Comparison of ENCODE assay signal across 23 cellular contexts in the genomic region with DNA sequence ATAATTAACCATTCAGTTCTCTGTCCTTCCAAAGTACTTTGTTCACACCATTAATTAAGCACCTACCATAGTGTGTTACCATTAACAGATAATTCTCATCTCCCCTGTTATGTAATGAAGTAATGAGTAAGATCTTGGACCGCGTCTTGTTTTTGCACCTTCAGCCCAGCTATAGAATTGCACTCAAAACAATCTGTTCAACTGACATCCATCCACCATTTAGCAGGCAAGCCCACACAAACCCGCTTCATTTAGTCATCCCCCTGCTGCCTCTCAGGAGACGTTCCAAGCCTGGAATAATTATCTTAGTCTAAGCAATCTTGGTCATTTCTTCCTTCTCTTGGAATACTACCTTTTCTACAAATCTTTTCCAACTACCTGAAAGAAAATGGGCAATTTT.
DNase-seq lines count a peak whose midpoint lies in the region; FAIRE-seq and TF ChIP-seq lines count a peak whose summit lies in the region.
"Had no signal": no experiment of that assay in that cellular context is flagged by ENCODE, and none has a peak within 500 bp of the region (broad histone marks: within the 10 kb centered on the region; RNA-seq: fewer than 3 reads in every experiment).

No MANE protein-coding gene starts in this region.

- DNase-seq in T-helper 2 cell treated with Interferon-gamma antibody and Interleukin-4, amounts not matched to agents 5 μg/mL and 100 μg/mL, for 36 hours (ENCODE audit: low spot score): no peak
- no peak for DNase-seq in T-helper 2 cell
- no peak for DNase-seq in Calu3
- peak; percentile 11 for DNase-seq in astrocyte of the hippocampus (ENCODE audit: low read depth, low spot score)
- DNase-seq in middle frontal gyrus (ENCODE audit: extremely low spot score, low spot score): peak; percentile 25
- no peak for DNase-seq in D721Med (ENCODE audit: insufficient read length, low spot score)
- no peak for DNase-seq in activated CD4-positive, CD25-positive, alpha-beta regulatory T cell treated with anti-CD3 and anti-CD28 coated beads, Interleukin-2, amount 50 U/mL, for 72 hours
- DNase-seq in stimulated activated CD4-positive, alpha-beta T cell treated with anti-CD3 and anti-CD28 coated beads, Interleukin-15, amount 100 ng/mL, for 24 hours: no peak
- DNase-seq: activated CD8-positive, alpha-beta memory T cell treated with anti-CD3 and anti-CD28 coated beads, Interleukin-2, amount 50 U/mL, for 4 hours; activated naive CD4-positive, alpha-beta T cell treated with Interleukin-2 at 50 U/mL for 16 hours; HCEC 1CT; Kasumi-1; NCI-H1092; NCI-H2081 treated with DMSO at 0.1 percent for 48 hours; stimulated activated CD4-positive, alpha-beta T cell treated with anti-CD3 and anti-CD28 coated beads, Interleukin-1b, Interleukin-23, amount 100 ng/mL, for 48 hours; stimulated activated naive CD8-positive, alpha-beta T cell treated with anti-CD3 and anti-CD28 coated beads, Interleukin-15, Interleukin-2, amounts not matched to agents 100 U/mL and 50 U/mL, for 24 hours; transverse colon had no signal

- peaks cover 35% of the 10 kb centered on the region for H3K36me3 Mint-ChIP-seq in T-helper 2 cell treated with Interferon-gamma antibody and Interleukin-4, amounts not matched to agents 5 μg/mL and 100 μg/mL, for 36 hours (ENCODE audit: low read depth)
- no peaks in the 10 kb centered on the region for H3K36me3 Mint-ChIP-seq in Calu3 (ENCODE audit: insufficient read depth, unreplicated experiment)

- CTCF ChIA-PET in Calu3 (lab: Charles Lee): no interaction called here

- no peaks in the 10 kb centered on the region for H3K27me3 Mint-ChIP-seq in T-helper 2 cell treated with Interferon-gamma antibody and Interleukin-4, amounts not matched to agents 5 μg/mL and 100 μg/mL, for 36 hours (ENCODE audit: low read depth)
- H3K27me3 Mint-ChIP-seq in Calu3 (ENCODE audit: unreplicated experiment): no peaks in the 10 kb centered on the region
- H3K27me3 Mint-ChIP-seq: B cell had no signal

- no peaks in the 10 kb centered on the region for H3K9me3 Mint-ChIP-seq in T-helper 2 cell treated with Interferon-gamma antibody and Interleukin-4, amounts not matched to agents 5 μg/mL and 100 μg/mL, for 36 hours
- H3K9me3 Mint-ChIP-seq in Calu3 (ENCODE audit: low read depth, unreplicated experiment): no peaks in the 10 kb centered on the region
- H3K9me3 Mint-ChIP-seq: mesothelial cell of epicardium, neural progenitor cell had no signal

- no peak for TF ChIP-seq CTCF in Calu3 (IDR thresholded peaks at IDR 0.05; ENCODE audit: unreplicated experiment)
- no peak for TF ChIP-seq CTCF in D721Med (IDR thresholded peaks at IDR 0.05; ENCODE audit: insufficient read depth, missing control alignments)

- no peak for FAIRE-seq in D721Med (lab: Jason Lieb, UNC)
- FAIRE-seq: colon, endometrium, RCC 7860 had no signal

- no TSS peak for BruUV-seq in Calu3 (replicated peaks; lab: Mats Ljungman, UMichigan)

- intact Hi-C loops in Calu3 (cut with micrococcal nuclease; ENCODE audit: unreplicated experiment): no loop called here

- H3K27ac Mint-ChIP-seq in T-helper 2 cell treated with Interferon-gamma antibody and Interleukin-4, amounts not matched to agents 5 μg/mL and 100 μg/mL, for 36 hours: peak overlapping the region; percentile 24
- peak overlapping the region; percentile 18 for H3K27ac Mint-ChIP-seq in Calu3 (ENCODE audit: unreplicated experiment)
- H3K27ac Mint-ChIP-seq: mesothelial cell of epicardium, neural progenitor cell had no signal

- H3K4me3 Mint-ChIP-seq in T-helper 2 cell treated with Interferon-gamma antibody and Interleukin-4, amounts not matched to agents 5 μg/mL and 100 μg/mL, for 36 hours: no peak overlapping the region
- H3K4me3 Mint-ChIP-seq in Calu3 (ENCODE audit: low read depth, unreplicated experiment): no peak overlapping the region
- H3K4me3 Mint-ChIP-seq: B cell, mesothelial cell of epicardium, neural progenitor cell had no signal

- H3K4me1 Mint-ChIP-seq in T-helper 2 cell treated with Interferon-gamma antibody and Interleukin-4, amounts not matched to agents 5 μg/mL and 100 μg/mL, for 36 hours (ENCODE audit: low read depth): peaks cover 20% of the 10 kb centered on the region
- peaks cover 16% of the 10 kb centered on the region for H3K4me1 Mint-ChIP-seq in Calu3 (ENCODE audit: low read depth, unreplicated experiment)
- H3K4me1 Mint-ChIP-seq: mesothelial cell of epicardium, neural progenitor cell had no signal

Comparison
In these comparisons a context has a peak if more than half of its experiments do, and no peak if none do; other contexts are left out.
1. DNase-seq: peak in astrocyte of the hippocampus (single experiment) and middle frontal gyrus (single experiment); none in T-helper 2 cell treated with Interferon-gamma antibody and Interleukin-4, amounts not matched to agents 5 μg/mL and 100 μg/mL, for 36 hours (single experiment), T-helper 2 cell (0 of 5), Calu3 (single experiment), D721Med (single experiment), activated CD4-positive, CD25-positive, alpha-beta regulatory T cell treated with anti-CD3 and anti-CD28 coated beads, Interleukin-2, amount 50 U/mL, for 72 hours (single experiment) and stimulated activated CD4-positive, alpha-beta T cell treated with anti-CD3 and anti-CD28 coated beads, Interleukin-15, amount 100 ng/mL, for 24 hours (single experiment).